16 cellular contexts compared by ENCODE assay signal in the genomic region with DNA sequence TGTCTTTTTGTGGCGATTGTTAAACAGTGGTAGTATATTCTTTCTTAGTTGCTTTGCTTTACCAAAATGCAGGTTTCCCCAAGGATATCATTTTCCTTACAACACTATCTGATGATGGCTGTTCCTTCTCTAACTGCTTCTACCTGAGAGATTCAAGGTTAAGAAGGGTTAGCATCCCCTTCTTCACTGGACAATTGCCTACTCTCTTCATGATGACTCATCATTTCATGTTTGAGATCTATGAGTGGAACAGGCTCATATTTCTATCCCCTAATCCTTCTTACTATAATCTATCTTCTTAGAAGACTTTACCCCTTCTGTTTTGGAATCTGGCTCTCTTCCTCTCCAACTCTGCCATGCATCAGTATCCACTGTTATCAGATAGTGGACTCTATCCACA. TPM values are rescaled to one million over a fixed set of nuclear protein-coding genes. Genes with fewer than 3 reads are reported as not detected.
A peak's percentile ranks its signal among the peaks of the same experiment; 100 is the strongest.
DNase-seq lines count a peak whose midpoint lies in the region; ATAC-seq, FAIRE-seq and TF ChIP-seq lines count a peak whose summit lies in the region.
"Had no signal": no experiment of that assay in that cellular context is flagged by ENCODE, and none has a peak within 500 bp of the region (broad histone marks: within the 10 kb centered on the region; RNA-seq: fewer than 3 reads in every experiment).

No MANE protein-coding gene starts in this region.

- H3K9me3 ChIP-seq in GM23248 (ENCODE audit: low read depth): no peaks in the 10 kb centered on the region
- no peaks in the 10 kb centered on the region for H3K9me3 ChIP-seq in GM12878 (replicated peaks; ENCODE audit: control insufficient read depth, insufficient read depth, low read length)
- H3K9me3 ChIP-seq in smooth muscle cell (replicated peaks; ENCODE audit: low read depth): no peaks in the 10 kb centered on the region

- no TSS peak for BruUV-seq in GM12878 (replicated peaks; lab: Mats Ljungman, UMichigan)

- no peak overlapping the region for H3K4me3 ChIP-seq in GM23248
- no peak overlapping the region for H3K4me3 ChIP-seq in GM12878
- H3K4me3 ChIP-seq in smooth muscle cell: no peak overlapping the region
- H3K4me3 ChIP-seq: skin epidermis had no signal

- H4K20me1 ChIP-seq in GM23248 (ENCODE audit: insufficient read depth): peaks cover 56% of the 10 kb centered on the region
- H4K20me1 ChIP-seq in GM12878 (ENCODE audit: control insufficient read depth, insufficient read depth): no peaks in the 10 kb centered on the region; the same call in 1 of the 2 replicates
- peaks cover 94% of the 10 kb centered on the region for H4K20me1 ChIP-seq in smooth muscle cell (ENCODE audit: low read depth)

- H3F3A ChIP-seq in GM23248 (ENCODE audit: insufficient read depth) (peaks cover 84% of the 10 kb centered on the region), smooth muscle cell (ENCODE audit: low read depth) (peaks cover 18% of the 10 kb centered on the region)

- H3K27ac ChIP-seq in GM23248 (peak overlapping the region; percentile 75), GM12878 (ENCODE audit: control insufficient read depth, insufficient read depth) (peak overlapping the region; percentile 0; the same call in 1 of the 2 replicates), smooth muscle cell (ENCODE audit: low read depth) (peak overlapping the region; percentile 87)
- H3K27ac ChIP-seq: skin epidermis had no signal

- H3K27me3 ChIP-seq in GM23248 (replicated peaks; ENCODE audit: insufficient read depth) (no peaks in the 10 kb centered on the region), GM12878 (replicated peaks in 1 of 2; ENCODE audit: control insufficient read depth in 2 of 2, insufficient read depth in 2 of 2, low read length in 1 of 2) (no peaks in the 10 kb centered on the region), smooth muscle cell (ENCODE audit: low read depth) (no peaks in the 10 kb centered on the region)

- H3K9me2 ChIP-seq in GM23248 (ENCODE audit: insufficient read depth): no peaks in the 10 kb centered on the region

- H2AFZ ChIP-seq in GM23248 (no peak overlapping the region), GM12878 (ENCODE audit: control insufficient read depth, low read depth, low read length) (no peak overlapping the region), smooth muscle cell (ENCODE audit: low read depth) (no peak overlapping the region)

- DNase-seq in GM23248 (peak; percentile 33), NCI-H226 (peak; percentile 10), GM12878 (ENCODE audit: low read depth, low spot score) (no peak), smooth muscle cell (lab: John Stamatoyannopoulos, UW; ENCODE audit: unreplicated experiment) (no peak), head of caudate nucleus (no peak), SK-N-DZ (ENCODE audit: low spot score) (no peak)
- DNase-seq in stimulated activated CD4-positive, alpha-beta T cell treated with anti-CD3 and anti-CD28 coated beads, Interleukin-2, amount 100 ng/mL, for 24 hours: no peak
- DNase-seq: activated CD4-positive, alpha-beta T cell treated with anti-CD3 and anti-CD28 coated beads, Interleukin-2, amount 50 U/mL, for 1 hour; aorta; Calu3; natural killer cell; NCI-H748 treated with DMSO at 0.1 percent for 48 hours; RPMI8226; T-cell had no signal

- SMC1A ChIA-PET in GM12878 (lab: Charles Lee; ENCODE audit: uncharacterized antibody, unreplicated experiment): interaction anchor here (0.6 to 3.4 kb wide), 10 partner anchors 8 to 477 kb away, joined by 3 to 35 read pairs (median 5); no protein-coding TSS in a partner anchor

- peak overlapping the region; percentile 45 for H3K4me2 ChIP-seq in GM23248 (ENCODE audit: unreplicated experiment)
- no peak overlapping the region; the same call in 1 of the 2 replicates for H3K4me2 ChIP-seq in GM12878 (ENCODE audit: control insufficient read depth, insufficient read depth)
- peak overlapping the region; percentile 11 for H3K4me2 ChIP-seq in smooth muscle cell

- POLR2A ChIA-PET in GM12878 (lab: Charles Lee): interaction anchor here (1.2 kb wide), 1 partner anchor 10 kb away, joined by 3 read pairs; no protein-coding TSS in a partner anchor

- peaks cover 18% of the 10 kb centered on the region for H3K36me3 ChIP-seq in GM23248 (ENCODE audit: low read depth)
- peaks cover 1 to 6% of the 10 kb centered on the region in 2 experiments; a peak in 3 of 4 replicates for H3K36me3 ChIP-seq in GM12878 (ENCODE audit: control insufficient read depth in 2 of 2, insufficient read depth in 2 of 2, low read length in 1 of 2)
- H3K36me3 ChIP-seq in smooth muscle cell (ENCODE audit: low read depth): no peaks in the 10 kb centered on the region

- H3K79me2 ChIP-seq in GM23248 (ENCODE audit: insufficient read depth) (peaks cover 100% of the 10 kb centered on the region), GM12878 (ENCODE audit: control insufficient read depth, insufficient read depth, low read length) (peaks cover 99% of the 10 kb centered on the region), smooth muscle cell (ENCODE audit: low read depth) (peaks cover 98% of the 10 kb centered on the region)

- FAIRE-seq in GM12878 (lab: Jason Lieb, UNC): no peak
- FAIRE-seq: islet of Langerhans had no signal

- ATAC-seq in GM12878: no peak; the same call in 2 of the 3 replicates
- ATAC-seq: natural killer cell, T-cell had no signal

- H3K9ac ChIP-seq in GM23248 (no peak overlapping the region), GM12878 (ENCODE audit: control insufficient read depth, insufficient read depth, low read length) (no peak overlapping the region), smooth muscle cell (ENCODE audit: low read depth) (no peak overlapping the region)

- no peak for TF ChIP-seq RAD21 in GM12878 (IDR thresholded peaks at IDR 0.05; ENCODE audit: insufficient read depth, low read depth, low read length)

- peaks cover 88% of the 10 kb centered on the region for H3K4me1 ChIP-seq in GM23248 (ENCODE audit: insufficient read depth)
- H3K4me1 ChIP-seq in GM12878 (ENCODE audit: control insufficient read depth, insufficient read depth, low read length): peaks cover 58% of the 10 kb centered on the region
- peaks cover 3% of the 10 kb centered on the region for H3K4me1 ChIP-seq in smooth muscle cell (ENCODE audit: low read depth)

- TF ChIP-seq CTCF in GM12878 (IDR thresholded peaks at IDR 0.05 in 2 of 3, conservative IDR thresholded peaks at IDR 0.05 in 1 of 3; ENCODE audit: control insufficient read depth in 2 of 3, extremely low read depth in 1 of 3, insufficient read depth in 1 of 3, low read depth in 3 of 3, low read length in 3 of 3): no peak
- TF ChIP-seq CTCF in smooth muscle cell (IDR thresholded peaks at IDR 0.05; ENCODE audit: borderline replicate concordance, insufficient read depth, poor library complexity, severe bottlenecking): no peak

- intact Hi-C loops in GM12878 (cut with micrococcal nuclease; ENCODE audit: unreplicated experiment): no loop called here
- intact Hi-C loops in head of caudate nucleus (cut with DNase I): no loop called here

- TF ChIP-seq POLR2A in GM12878 (IDR thresholded peaks at IDR 0.05; ENCODE audit: low read depth, low read length): no peak

- CTCF ChIA-PET in GM12878 (lab: Yijun Ruan, JAX): interaction anchor here (1.1 to 1.8 kb wide), 3 partner anchors 10 to 52 kb away, joined by 3 to 7 read pairs (median 6); no protein-coding TSS in a partner anchor

- WGBS in GM23248 (ENCODE audit: low coverage in 1 of 2, low lambda C conversion rate in 2 of 2, missing lambda C conversion rate in 2 of 2), 2 experiments: 97 to 100% methylated on average over 1 of the region's 1 CpG
- WGBS in GM12878 (ENCODE audit: insufficient coverage, insufficient replicate concordance, low lambda C conversion rate, missing lambda C conversion rate): 100% methylated on average over 1 of the region's 1 CpG
- WGBS in smooth muscle cell (ENCODE audit: low lambda C conversion rate): 92% methylated on average over 1 of the region's 1 CpG

- RAD21 ChIA-PET in GM12878 (lab: Charles Lee; ENCODE audit: unreplicated experiment): no interaction called here

- TF ChIP-seq EP300 in GM12878 (IDR thresholded peaks at IDR 0.05; ENCODE audit: borderline replicate concordance in 1 of 2, control insufficient read depth in 1 of 2, low read depth in 2 of 2, low read length in 2 of 2): no peak

- in situ Hi-C loops in GM23248 (cut with MboI): no loop called here
- in situ Hi-C loops in GM12878 (cut with MboI): no loop called here

TF ChIP-seq in GM12878, 131 proteins besides CTCF, POLR2A, EP300 and RAD21:
- no peak for TF ChIP-seq FOXM1 (IDR thresholded peaks at IDR 0.05; ENCODE audit: low read depth, low read length)

RNA-seq across cellular contexts. Expression of a gene that starts 54.4 kb away (rescaled TPM):
- 121 and 125 TPM in 2 replicates for total RNA-seq in GM23248 (2014; rRNA removed; shearing (Covaris generic))
- 100 and 103 TPM in 2 replicates for polyA plus RNA-seq in GM23248 (2016; fragmentation: Nextera tagmentation; extraction: Ambion mirVana)
- total RNA-seq in GM12878 (2013; cell fraction: nucleolus; rRNA removed): 658 and 663 TPM in 2 replicates
- total RNA-seq in GM12878 (2014; rRNA removed): 79.9 and 108 TPM in 2 replicates
- total RNA-seq in GM12878 (2014; rRNA removed; fragmentation: Illumina TruSeq; extraction: Trizol): 104 and 114 TPM in 2 replicates
- 124 and 134 TPM in 2 replicates for total RNA-seq in GM12878 (2021)
- 38.5 TPM for polyA plus RNA-seq in GM12878 (2011; ENCODE audit: low read depth)
- polyA plus RNA-seq in GM12878 (2011; rRNA removed): 141 and 181 TPM in 2 replicates
- polyA plus RNA-seq in GM12878 (2011; cell fraction: cytosol; rRNA removed): 63.4 and 85.5 TPM in 2 replicates
- 55.0 and 75.3 TPM in 2 replicates for polyA plus RNA-seq in GM12878 (2011; cell fraction: nucleus; rRNA removed)
- polyA plus RNA-seq in GM12878 (2012): 41.4 and 59.0 TPM in 2 replicates
- polyA plus RNA-seq in GM12878 (2014; fragmentation: Illumina TruSeq; extraction: Trizol): 83.7 and 104 TPM in 2 replicates
- 100 to 1,000 TPM in 1 of 2 experiments, 10 to 100 TPM in 1; 89.0 to 119 TPM for polyA plus RNA-seq in GM12878 (2014; fragmentation: Nextera tagmentation; extraction: Ambion mirVana)
- polyA plus RNA-seq in GM12878 (2014; rRNA removed): 37.2 and 49.7 TPM in 2 replicates
- 100 to 1,000 TPM; 114 to 123 TPM for polyA plus RNA-seq in GM12878 (2016; fragmentation: Nextera tagmentation; extraction: Ambion mirVana)
- 252 and 261 TPM in 2 replicates for polyA minus RNA-seq in GM12878 (2011; rRNA and poly(A)+ RNA removed)
- 80.9 and 85.6 TPM in 2 replicates for polyA minus RNA-seq in GM12878 (2011; cell fraction: cytosol; rRNA and poly(A)+ RNA removed)
- 189 and 197 TPM in 2 replicates for polyA minus RNA-seq in GM12878 (2011; cell fraction: nucleus; rRNA and poly(A)+ RNA removed)
- 101 and 103 TPM in 2 replicates for total RNA-seq in smooth muscle cell
- polyA plus RNA-seq in smooth muscle cell: 48.1 and 76.5 TPM in 2 replicates
- polyA plus RNA-seq in SK-N-DZ (2014; cell fraction: cytosol; rRNA removed): 3.9 and 4.6 TPM in 2 replicates
- polyA plus RNA-seq in SK-N-DZ (2014; cell fraction: nucleus; rRNA removed): 4.1 and 4.4 TPM in 2 replicates

Comparison
In these comparisons a context has a peak if more than half of its experiments do, and no peak if none do; other contexts are left out.
1. DNase-seq: peak in GM23248 (single experiment) and NCI-H226 (single experiment); none in GM12878 (single experiment), smooth muscle cell (single experiment), head of caudate nucleus (0 of 42), stimulated activated CD4-positive, alpha-beta T cell treated with anti-CD3 and anti-CD28 coated beads, Interleukin-2, amount 100 ng/mL, for 24 hours (0 of 2) and SK-N-DZ (single experiment).
2. H3K27ac ChIP-seq: peak in every context shown above with its lines; median percentile 87 in smooth muscle cell; 75 in GM23248; 0 in GM12878.